In genomic region chr18:63421514-63421913, GRCh38 we compare ENCODE assay signal across 8 cellular contexts. TPM values are rescaled to one million over a fixed set of nuclear protein-coding genes. Genes with fewer than 3 reads are reported as not detected.
DNase-seq lines count a peak whose midpoint lies in the region; ATAC-seq and TF ChIP-seq lines count a peak whose summit lies in the region.

No MANE protein-coding gene starts in this region.

- H3K27ac Mint-ChIP-seq in Calu3 (ENCODE audit: unreplicated experiment) (peak overlapping the region; percentile 85), endothelial cell (ENCODE audit: unreplicated experiment) (peak overlapping the region; percentile 99), osteocyte (ENCODE audit: unreplicated experiment) (peak overlapping the region; percentile 99)

- CTCF ChIA-PET in Calu3 (lab: Charles Lee) = interaction anchor here (1.0 to 1.7 kb wide), 2 partner anchors 18 to 51 kb away, joined by 4 to 9 read pairs; no protein-coding TSS in a partner anchor

- H3K9ac ChIP-seq in OCI-LY3 (ENCODE audit: low read length) = peak overlapping the region; percentile 96

- peaks cover 13% of the 10 kb centered on the region for H3K4me1 ChIP-seq in OCI-LY3 (ENCODE audit: low read length)

- peak overlapping the region; percentile 72 for H3K27ac ChIP-seq in OCI-LY3 (ENCODE audit: low read length)

- H3K9me3 ChIP-seq in OCI-LY3 (ENCODE audit: insufficient read depth, low read length) = no peaks in the 10 kb centered on the region

- intact Hi-C loops in Calu3 (cut with micrococcal nuclease; ENCODE audit: unreplicated experiment) = loop anchor here (5.0 kb wide), 1 partner anchor 86 kb away; no protein-coding TSS in a partner anchor

- peak overlapping the region; percentile 89 for H3K4me3 Mint-ChIP-seq in Calu3 (ENCODE audit: low read depth, unreplicated experiment)
- peak overlapping the region; percentile 99 for H3K4me3 Mint-ChIP-seq in endothelial cell (ENCODE audit: unreplicated experiment)
- peak overlapping the region; percentile 98 for H3K4me3 Mint-ChIP-seq in osteocyte (ENCODE audit: unreplicated experiment)

- H3K4me1 Mint-ChIP-seq in Calu3 (ENCODE audit: low read depth, unreplicated experiment) (peaks cover 16% of the 10 kb centered on the region), endothelial cell (ENCODE audit: unreplicated experiment) (peaks cover 15% of the 10 kb centered on the region), osteocyte (ENCODE audit: unreplicated experiment) (peaks cover 27% of the 10 kb centered on the region)

- H3K27me3 ChIP-seq in OCI-LY3 (ENCODE audit: low read depth, low read length) = no peaks in the 10 kb centered on the region

- H3K36me3 ChIP-seq in OCI-LY3 (replicated peaks; ENCODE audit: low read depth, low read length) = peaks cover 20% of the 10 kb centered on the region

- H3K36me3 Mint-ChIP-seq in Calu3 (ENCODE audit: insufficient read depth, unreplicated experiment) (peaks cover 42% of the 10 kb centered on the region), endothelial cell (ENCODE audit: low read depth, unreplicated experiment) (peaks cover 14% of the 10 kb centered on the region), osteocyte (ENCODE audit: unreplicated experiment) (peaks cover 3% of the 10 kb centered on the region)

- H4K20me1 ChIP-seq in OCI-LY3 (ENCODE audit: insufficient read depth, low read length) = peaks cover 12% of the 10 kb centered on the region; the same call in 1 of the 2 replicates

- no TSS peak for BruUV-seq in Calu3 (replicated peaks; lab: Mats Ljungman, UMichigan)

- no peak for ATAC-seq in HG02852 (IDR thresholded peaks at IDR 0.05; ENCODE audit: unreplicated experiment)
- ATAC-seq in HG03039 (IDR thresholded peaks at IDR 0.05; ENCODE audit: unreplicated experiment) = no peak

- peak overlapping the region; percentile 91 for H3K4me2 ChIP-seq in OCI-LY3 (ENCODE audit: low read length)

- no peaks in the 10 kb centered on the region for H3K27me3 Mint-ChIP-seq in Calu3 (ENCODE audit: unreplicated experiment)
- H3K27me3 Mint-ChIP-seq in endothelial cell (ENCODE audit: unreplicated experiment) = peaks cover 10% of the 10 kb centered on the region
- H3K27me3 Mint-ChIP-seq in osteocyte (ENCODE audit: unreplicated experiment) = no peaks in the 10 kb centered on the region

- H2AFZ ChIP-seq in OCI-LY3 (ENCODE audit: low read depth, low read length) = no peak overlapping the region

- H3K79me2 ChIP-seq in OCI-LY3 (ENCODE audit: low read length) = peaks cover 61% of the 10 kb centered on the region

- H3K9me3 Mint-ChIP-seq in Calu3 (ENCODE audit: low read depth, unreplicated experiment) = no peaks in the 10 kb centered on the region
- no peaks in the 10 kb centered on the region for H3K9me3 Mint-ChIP-seq in endothelial cell (ENCODE audit: unreplicated experiment)
- no peaks in the 10 kb centered on the region for H3K9me3 Mint-ChIP-seq in osteocyte (ENCODE audit: unreplicated experiment)

- TF ChIP-seq CTCF in Calu3 (IDR thresholded peaks at IDR 0.05; ENCODE audit: unreplicated experiment) (no peak), OCI-LY3 (IDR thresholded peaks at IDR 0.05; ENCODE audit: low read depth, low read length) (no peak), endothelial cell (IDR thresholded peaks at IDR 0.05; ENCODE audit: unreplicated experiment) (no peak), osteocyte (IDR thresholded peaks at IDR 0.05) (no peak)

- no peak for DNase-seq in Calu3
- no peak for DNase-seq in endothelial cell (ENCODE audit: low spot score)
- DNase-seq in osteocyte (ENCODE audit: extremely low spot score, unreplicated experiment) = no peak
- no peak for DNase-seq in ecto neural progenitor cell (ENCODE audit: low spot score)
- no peak for DNase-seq in activated CD8-positive, alpha-beta memory T cell treated with anti-CD3 and anti-CD28 coated beads, Interleukin-2, amount 50 U/mL, for 48 hours

- H3K4me3 ChIP-seq in OCI-LY3 (ENCODE audit: low read length) = peak overlapping the region; percentile 88

RNA-seq across cellular contexts. Expression of gene VPS4B, which starts 0.8 kb away (rescaled TPM):
- total RNA-seq in Calu3 (2022) (83.3 and 83.9 TPM in 2 replicates), endothelial cell (ENCODE audit: unreplicated experiment) (43.1 TPM), osteocyte (59.1 and 64.5 TPM in 2 replicates)

RNA-seq across cellular contexts. Expression of gene KDSR, which starts 54.5 kb away (rescaled TPM):
- 53.3 and 59.3 TPM in 2 replicates for total RNA-seq in Calu3 (2022)
- 23.9 TPM for total RNA-seq in endothelial cell (ENCODE audit: unreplicated experiment)
- total RNA-seq in osteocyte = 87.7 and 90.5 TPM in 2 replicates

RNA-seq across cellular contexts. Expression of gene SERPINB5, which starts 55.2 kb away (rescaled TPM):
- total RNA-seq in Calu3 (2022) = 34.0 and 34.1 TPM in 2 replicates
- total RNA-seq in endothelial cell (ENCODE audit: unreplicated experiment) = not detected
- total RNA-seq in osteocyte = not detected in 2 replicates

Comparison
In these comparisons a context has a peak if more than half of its experiments do, and no peak if none do; other contexts are left out.
1. RNA of gene SERPINB5, which starts 55.2 kb away (total RNA-seq): 34.0 to 34.1 TPM in Calu3; not detected in endothelial cell (single experiment) and not detected in osteocyte; every median in the first group is over 10 times any median in the second.
2. Peak in every context shown above with its lines, with median percentiles within 50 percentile points of each other: H3K27ac Mint-ChIP-seq and H3K4me3 Mint-ChIP-seq.